25 cellular contexts compared by ENCODE assay signal in the genomic region with DNA sequence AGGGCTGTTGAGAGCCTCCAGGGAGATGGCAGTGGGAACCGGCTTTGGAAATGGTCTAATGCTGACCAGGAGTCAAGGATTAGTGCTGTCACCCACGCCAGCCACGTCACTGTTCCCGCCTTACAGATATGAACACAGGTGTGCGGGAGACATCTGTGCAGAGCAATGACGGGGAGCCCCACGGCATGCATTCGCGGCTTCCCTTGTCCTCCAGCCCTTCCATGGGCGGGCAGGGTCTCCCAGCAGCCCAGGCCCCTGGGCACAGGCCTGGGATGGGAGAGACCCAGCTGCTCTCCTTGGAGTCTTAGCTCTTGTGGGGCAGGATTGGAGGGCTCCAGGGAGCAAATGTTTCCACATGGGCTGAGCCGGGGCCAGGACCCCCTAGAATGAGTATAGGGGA.
"Had no signal": no experiment of that assay in that cellular context is flagged by ENCODE, and none has a peak within 500 bp of the region (broad histone marks: within the 10 kb centered on the region; RNA-seq: fewer than 3 reads in every experiment).

No MANE protein-coding gene starts in this region.

- H3K4me2 ChIP-seq: KMS-11, PC-9 had no signal

- H3K27ac ChIP-seq: HL-60, KMS-11, PC-9, RWPE1, SJCRH30 had no signal

- H3K27me3 ChIP-seq: SJCRH30 had no signal

- H3K36me3 ChIP-seq: SJCRH30 had no signal

- DNase-seq: Kasumi-1, MM.1S, MV-4-11, NCI-H1048, NCI-H1105, NCI-H1417, NCI-H1436 treated with DMSO at 0.1 percent for 48 hours, NCI-H1694, NCI-H187 treated with DMSO at 0.1 percent for 48 hours, NCI-H2029 treated with DMSO at 0.1 percent for 48 hours, NCI-H2171 treated with DMSO at 0.1 percent for 48 hours, NCI-H345, NCI-H446 treated with DMSO at 0.1 percent for 48 hours, NCI-H510A treated with DMSO at 0.1 percent for 48 hours, NCI-H526, NCI-H82, OCI-M1, PC-9, SHP77 treated with DMSO at 0.1 percent for 48 hours had no signal

- H3K4me3 ChIP-seq: K562, PC-9, SJCRH30 had no signal

- H3K4me3 Mint-ChIP-seq: IgD-negative memory B cell had no signal

- H3K4me1 Mint-ChIP-seq: IgD-negative memory B cell had no signal

- H3K36me3 Mint-ChIP-seq: IgD-negative memory B cell had no signal

- H3K9ac ChIP-seq: KMS-11 had no signal

- H3K9me3 ChIP-seq: SJCRH30 had no signal
